ENCODE assay signal across 19 cellular contexts in the genomic region with DNA sequence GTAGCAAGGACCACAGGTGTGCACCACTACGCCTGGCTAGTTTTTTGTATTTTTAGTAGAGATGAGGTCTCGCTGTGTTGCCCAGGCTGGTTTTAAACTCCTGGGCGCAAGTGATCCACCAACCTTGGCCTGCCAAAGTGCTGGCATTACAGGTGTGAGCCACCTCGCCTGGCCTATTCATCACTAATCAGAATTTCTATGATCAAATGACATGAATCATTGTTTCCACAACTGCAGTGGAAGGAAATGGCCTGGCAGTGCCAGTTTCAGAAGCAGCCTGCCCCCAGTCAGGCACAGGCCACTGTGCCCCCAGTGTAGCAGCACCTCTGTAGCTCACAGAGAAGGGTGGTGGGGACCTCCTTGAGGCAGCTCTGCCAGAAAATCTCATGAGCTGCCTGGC.
A peak's percentile ranks its signal among the peaks of the same experiment; 100 is the strongest.
DNase-seq lines count a peak whose midpoint lies in the region; ATAC-seq, FAIRE-seq and TF ChIP-seq lines count a peak whose summit lies in the region.
"Had no signal": no experiment of that assay in that cellular context is flagged by ENCODE, and none has a peak within 500 bp of the region (broad histone marks: within the 10 kb centered on the region; RNA-seq: fewer than 3 reads in every experiment).

No MANE protein-coding gene starts in this region.

- FAIRE-seq in pancreas (lab: Jason Lieb, UNC) = no peak
- FAIRE-seq: A549, D721Med, G401.6, GM19239, H1 had no signal

- H3K4me1 ChIP-seq in pancreas = peaks cover 0 to 4% (median 0%) of the 10 kb centered on the region in 3 donors
- H3K4me1 ChIP-seq: A549 had no signal

- 49 to 55% methylated on average over 4 of the region's 4 CpGs for WGBS in pancreas, 2 donors

- H3K9me3 ChIP-seq in pancreas = no peaks in the 10 kb centered on the region
- H3K9me3 ChIP-seq: A549, Caco-2 had no signal

- no peaks in the 10 kb centered on the region for H3K27me3 Mint-ChIP-seq in activated CD4-positive, alpha-beta T cell treated with anti-CD3 and anti-CD28 coated beads, Interleukin-2, amount 10 ng/mL, durations not matched to agents 7 days and 5 days
- no peaks in the 10 kb centered on the region for H3K27me3 Mint-ChIP-seq in activated CD4-positive, alpha-beta T cell treated with anti-CD3 and anti-CD28 coated beads for 36 hours
- H3K27me3 Mint-ChIP-seq in activated naive CD8-positive, alpha-beta T cell treated with anti-CD3 and anti-CD28 coated beads, Interleukin-2, amount 50 U/mL, for 24 hours = no peaks in the 10 kb centered on the region
- H3K27me3 Mint-ChIP-seq in activated naive CD8-positive, alpha-beta T cell treated with anti-CD3 and anti-CD28 coated beads for 36 hours = no peaks in the 10 kb centered on the region
- no peaks in the 10 kb centered on the region for H3K27me3 Mint-ChIP-seq in stimulated activated naive CD8-positive, alpha-beta T cell treated with anti-CD3 and anti-CD28 coated beads, Interleukin-15, Interleukin-2, amounts not matched to agents 100 ng/mL and 50 ng/mL, for 24 hours
- H3K27me3 Mint-ChIP-seq: CD4-positive, alpha-beta T cell had no signal

- peak overlapping the region; percentile 43 for H3K27ac Mint-ChIP-seq in activated CD4-positive, alpha-beta T cell treated with anti-CD3 and anti-CD28 coated beads, Interleukin-2, amount 10 ng/mL, durations not matched to agents 7 days and 5 days
- H3K27ac Mint-ChIP-seq in activated CD4-positive, alpha-beta T cell treated with anti-CD3 and anti-CD28 coated beads for 36 hours = no peak overlapping the region
- H3K27ac Mint-ChIP-seq in activated naive CD8-positive, alpha-beta T cell treated with anti-CD3 and anti-CD28 coated beads, Interleukin-2, amount 50 U/mL, for 24 hours = peak overlapping the region; percentile 46
- no peak overlapping the region for H3K27ac Mint-ChIP-seq in activated naive CD8-positive, alpha-beta T cell treated with anti-CD3 and anti-CD28 coated beads for 36 hours
- peak overlapping the region; percentile 65 for H3K27ac Mint-ChIP-seq in stimulated activated naive CD8-positive, alpha-beta T cell treated with anti-CD3 and anti-CD28 coated beads, Interleukin-15, Interleukin-2, amounts not matched to agents 100 ng/mL and 50 ng/mL, for 24 hours
- H3K27ac Mint-ChIP-seq: CD4-positive, alpha-beta T cell had no signal

- TF ChIP-seq CTCF in pancreas (IDR thresholded peaks at IDR 0.05) = no peak

- no peaks in the 10 kb centered on the region for H3K9me3 Mint-ChIP-seq in activated CD4-positive, alpha-beta T cell treated with anti-CD3 and anti-CD28 coated beads, Interleukin-2, amount 10 ng/mL, durations not matched to agents 7 days and 5 days
- no peaks in the 10 kb centered on the region for H3K9me3 Mint-ChIP-seq in activated CD4-positive, alpha-beta T cell treated with anti-CD3 and anti-CD28 coated beads for 36 hours (ENCODE audit: low read depth)
- H3K9me3 Mint-ChIP-seq in activated naive CD8-positive, alpha-beta T cell treated with anti-CD3 and anti-CD28 coated beads, Interleukin-2, amount 50 U/mL, for 24 hours = no peaks in the 10 kb centered on the region
- H3K9me3 Mint-ChIP-seq in activated naive CD8-positive, alpha-beta T cell treated with anti-CD3 and anti-CD28 coated beads for 36 hours = no peaks in the 10 kb centered on the region
- no peaks in the 10 kb centered on the region for H3K9me3 Mint-ChIP-seq in stimulated activated naive CD8-positive, alpha-beta T cell treated with anti-CD3 and anti-CD28 coated beads, Interleukin-15, Interleukin-2, amounts not matched to agents 100 ng/mL and 50 ng/mL, for 24 hours
- H3K9me3 Mint-ChIP-seq: CD4-positive, alpha-beta T cell; H9 had no signal

- peak overlapping the region in 2 of 4 donors; percentile 31 to 70 for H3K27ac ChIP-seq in pancreas
- H3K27ac ChIP-seq: 22Rv1, A549, C4-2B had no signal

- intact Hi-C loops in activated CD4-positive, alpha-beta T cell treated with anti-CD3 and anti-CD28 coated beads for 36 hours (cut with DNase I, micrococcal nuclease) = no loop called here
- intact Hi-C loops in pancreas (cut with DNase I) = no loop called here

- POLR2A ChIA-PET in activated CD4-positive, alpha-beta T cell treated with anti-CD3 and anti-CD28 coated beads, Interleukin-2, amount 10 ng/mL, durations not matched to agents 7 days and 5 days (lab: Charles Lee) = no interaction called here
- POLR2A ChIA-PET in activated CD4-positive, alpha-beta T cell treated with anti-CD3 and anti-CD28 coated beads for 36 hours (lab: Charles Lee) = interaction anchor here (0.6 kb wide), 1 partner anchor 76 kb away, joined by 3 read pairs; no protein-coding TSS in a partner anchor

- peaks cover 2% of the 10 kb centered on the region for H3K4me1 Mint-ChIP-seq in activated CD4-positive, alpha-beta T cell treated with anti-CD3 and anti-CD28 coated beads, Interleukin-2, amount 10 ng/mL, durations not matched to agents 7 days and 5 days
- H3K4me1 Mint-ChIP-seq in activated CD4-positive, alpha-beta T cell treated with anti-CD3 and anti-CD28 coated beads for 36 hours = peaks cover 7% of the 10 kb centered on the region
- peaks cover 17% of the 10 kb centered on the region for H3K4me1 Mint-ChIP-seq in activated naive CD8-positive, alpha-beta T cell treated with anti-CD3 and anti-CD28 coated beads, Interleukin-2, amount 50 U/mL, for 24 hours
- peaks cover 2% of the 10 kb centered on the region for H3K4me1 Mint-ChIP-seq in activated naive CD8-positive, alpha-beta T cell treated with anti-CD3 and anti-CD28 coated beads for 36 hours
- no peaks in the 10 kb centered on the region for H3K4me1 Mint-ChIP-seq in stimulated activated naive CD8-positive, alpha-beta T cell treated with anti-CD3 and anti-CD28 coated beads, Interleukin-15, Interleukin-2, amounts not matched to agents 100 ng/mL and 50 ng/mL, for 24 hours (ENCODE audit: low read depth)
- H3K4me1 Mint-ChIP-seq: H9 had no signal

- no peak for DNase-seq in activated CD4-positive, alpha-beta T cell treated with anti-CD3 and anti-CD28 coated beads, Interleukin-2, amount 10 ng/mL, durations not matched to agents 7 days and 5 days
- DNase-seq in activated CD4-positive, alpha-beta T cell treated with anti-CD3 and anti-CD28 coated beads for 36 hours = no peak
- no peak for DNase-seq in activated naive CD8-positive, alpha-beta T cell treated with anti-CD3 and anti-CD28 coated beads, Interleukin-2, amount 50 U/mL, for 24 hours
- DNase-seq in activated naive CD8-positive, alpha-beta T cell treated with anti-CD3 and anti-CD28 coated beads for 36 hours = no peak
- DNase-seq in pancreas (peak in 2 of 6 donors; percentile 38 to 39), NCI-H2081 treated with DMSO at 0.1 percent for 48 hours (lab: John Stamatoyannopoulos, UW) (no peak)
- DNase-seq in activated effector memory CD4-positive, alpha-beta T cell treated with anti-CD3 and anti-CD28 coated beads, Interleukin-2, amount 50 U/mL, for 16 hours = no peak
- DNase-seq: AML-193; Caco-2; CD4-positive, alpha-beta T cell; H9 had no signal

- H3K4me3 Mint-ChIP-seq in activated CD4-positive, alpha-beta T cell treated with anti-CD3 and anti-CD28 coated beads, Interleukin-2, amount 10 ng/mL, durations not matched to agents 7 days and 5 days = no peak overlapping the region
- H3K4me3 Mint-ChIP-seq in activated CD4-positive, alpha-beta T cell treated with anti-CD3 and anti-CD28 coated beads for 36 hours = no peak overlapping the region
- no peak overlapping the region for H3K4me3 Mint-ChIP-seq in activated naive CD8-positive, alpha-beta T cell treated with anti-CD3 and anti-CD28 coated beads, Interleukin-2, amount 50 U/mL, for 24 hours
- no peak overlapping the region for H3K4me3 Mint-ChIP-seq in activated naive CD8-positive, alpha-beta T cell treated with anti-CD3 and anti-CD28 coated beads for 36 hours
- H3K4me3 Mint-ChIP-seq in stimulated activated naive CD8-positive, alpha-beta T cell treated with anti-CD3 and anti-CD28 coated beads, Interleukin-15, Interleukin-2, amounts not matched to agents 100 ng/mL and 50 ng/mL, for 24 hours = no peak overlapping the region
- H3K4me3 Mint-ChIP-seq: CD4-positive, alpha-beta T cell; H9 had no signal

- ATAC-seq in activated CD4-positive, alpha-beta T cell treated with anti-CD3 and anti-CD28 coated beads for 36 hours = no peak
- ATAC-seq in activated naive CD8-positive, alpha-beta T cell treated with anti-CD3 and anti-CD28 coated beads, Interleukin-2, amount 50 U/mL, for 24 hours = peak; percentile 21
- ATAC-seq in pancreas = peak in 3 of 4 donors; percentile 19 to 58 (median 39)
- ATAC-seq: A549 had no signal

- no peak overlapping the region for H3K4me3 ChIP-seq in pancreas
- H3K4me3 ChIP-seq: A549 had no signal

- CTCF ChIA-PET in activated CD4-positive, alpha-beta T cell treated with anti-CD3 and anti-CD28 coated beads, Interleukin-2, amount 10 ng/mL, durations not matched to agents 7 days and 5 days (lab: Charles Lee) = interaction anchor here (1.0 kb wide), 1 partner anchor 16 kb away, joined by 3 read pairs; no protein-coding TSS in a partner anchor
- CTCF ChIA-PET in activated CD4-positive, alpha-beta T cell treated with anti-CD3 and anti-CD28 coated beads for 36 hours (lab: Charles Lee) = no interaction called here

- H3K27me3 ChIP-seq in pancreas = no peaks in the 10 kb centered on the region

- H3K36me3 Mint-ChIP-seq in activated CD4-positive, alpha-beta T cell treated with anti-CD3 and anti-CD28 coated beads, Interleukin-2, amount 10 ng/mL, durations not matched to agents 7 days and 5 days (ENCODE audit: low read depth) = peaks cover 49% of the 10 kb centered on the region
- peaks cover 54% of the 10 kb centered on the region for H3K36me3 Mint-ChIP-seq in activated CD4-positive, alpha-beta T cell treated with anti-CD3 and anti-CD28 coated beads for 36 hours (ENCODE audit: low read depth)
- peaks cover 60% of the 10 kb centered on the region for H3K36me3 Mint-ChIP-seq in activated naive CD8-positive, alpha-beta T cell treated with anti-CD3 and anti-CD28 coated beads, Interleukin-2, amount 50 U/mL, for 24 hours (ENCODE audit: low read depth)
- peaks cover 35% of the 10 kb centered on the region for H3K36me3 Mint-ChIP-seq in activated naive CD8-positive, alpha-beta T cell treated with anti-CD3 and anti-CD28 coated beads for 36 hours
- peaks cover 81% of the 10 kb centered on the region for H3K36me3 Mint-ChIP-seq in stimulated activated naive CD8-positive, alpha-beta T cell treated with anti-CD3 and anti-CD28 coated beads, Interleukin-15, Interleukin-2, amounts not matched to agents 100 ng/mL and 50 ng/mL, for 24 hours (ENCODE audit: low read depth)

- peaks cover 2 to 27% (median 16%) of the 10 kb centered on the region in 3 donors for H3K36me3 ChIP-seq in pancreas

Comparison
In these comparisons a context has a peak if more than half of its experiments do, and no peak if none do; other contexts are left out.
1. H3K27ac Mint-ChIP-seq: peak in activated CD4-positive, alpha-beta T cell treated with anti-CD3 and anti-CD28 coated beads, Interleukin-2, amount 10 ng/mL, durations not matched to agents 7 days and 5 days (single experiment), activated naive CD8-positive, alpha-beta T cell treated with anti-CD3 and anti-CD28 coated beads, Interleukin-2, amount 50 U/mL, for 24 hours (single experiment) and stimulated activated naive CD8-positive, alpha-beta T cell treated with anti-CD3 and anti-CD28 coated beads, Interleukin-15, Interleukin-2, amounts not matched to agents 100 ng/mL and 50 ng/mL, for 24 hours (single experiment); none in activated CD4-positive, alpha-beta T cell treated with anti-CD3 and anti-CD28 coated beads for 36 hours (single experiment) and activated naive CD8-positive, alpha-beta T cell treated with anti-CD3 and anti-CD28 coated beads for 36 hours (single experiment).